In the genomic region with DNA sequence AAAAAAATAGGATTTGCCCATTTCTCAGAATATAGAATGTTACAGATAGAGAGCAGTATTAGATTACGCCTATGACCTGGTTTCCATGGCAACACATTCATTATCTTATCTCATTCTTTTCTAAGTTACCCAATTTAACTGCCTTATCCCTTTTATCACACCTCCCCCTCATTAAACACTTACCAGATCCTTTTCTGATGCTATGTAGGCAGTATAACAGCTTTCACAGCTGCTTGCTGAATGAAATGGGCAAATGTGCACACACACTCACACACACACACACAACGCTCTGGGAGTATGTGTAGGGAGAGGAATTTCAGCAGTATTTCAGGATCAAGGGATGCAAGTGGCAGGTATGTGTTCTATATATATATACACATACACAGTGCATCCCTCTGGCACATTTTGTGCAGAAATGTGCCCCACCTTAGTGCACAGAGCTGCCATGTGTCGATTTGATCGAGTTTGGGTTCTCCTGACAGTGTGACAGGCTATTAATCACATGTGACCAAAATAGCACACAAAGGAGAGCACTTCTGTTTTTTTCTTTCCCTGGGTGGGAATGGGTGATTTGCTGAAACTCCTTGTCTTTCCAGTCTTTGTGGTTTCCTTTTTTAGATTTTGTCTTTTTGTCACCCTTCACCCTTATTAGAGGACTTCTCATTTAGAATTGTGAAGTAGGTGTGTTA, we compare ENCODE assay signal across 18 cellular contexts.
"Had no signal": no experiment of that assay in that cellular context is flagged by ENCODE, and none has a peak within 500 bp of the region (broad histone marks: within the 10 kb centered on the region; RNA-seq: fewer than 3 reads in every experiment).

No MANE protein-coding gene starts in this region.

- H3K9me3 Mint-ChIP-seq: activated naive CD4-positive, alpha-beta T cell treated with anti-CD3 and anti-CD28 coated beads, Interleukin-2, amount 10 ng/mL, durations not matched to agents 7 days and 5 days; activated T-helper 2 cell treated with anti-CD3 and anti-CD28 coated beads, Interferon-gamma antibody, Interleukin-2, Interleukin-4, amounts not matched to agents 10 μg/mL and 5 μg/mL and 100 μg/mL, durations not matched to agents 14 hours and 24 hours and 36 hours; WTC11 had no signal

- H3K9ac ChIP-seq: parathyroid adenoma had no signal

- H3K27ac Mint-ChIP-seq: activated naive CD4-positive, alpha-beta T cell treated with anti-CD3 and anti-CD28 coated beads, Interleukin-2, amount 10 ng/mL, durations not matched to agents 7 days and 5 days; activated T-helper 2 cell treated with anti-CD3 and anti-CD28 coated beads, Interferon-gamma antibody, Interleukin-2, Interleukin-4, amounts not matched to agents 10 μg/mL and 5 μg/mL and 100 μg/mL, durations not matched to agents 14 hours and 24 hours and 36 hours; WTC11 had no signal

- H3K4me1 ChIP-seq: heart right ventricle, left ventricle myocardium inferior, parathyroid adenoma, thyroid gland, uterus had no signal

- ATAC-seq: heart right ventricle, WTC11 had no signal

- FAIRE-seq: frontal cortex had no signal

- H2AFZ ChIP-seq: parathyroid adenoma had no signal

- H3K36me3 ChIP-seq: heart right ventricle, left ventricle myocardium inferior, right atrium auricular region, thyroid gland, uterus had no signal

- H3K27ac ChIP-seq: coronary artery, heart right ventricle, left ventricle myocardium inferior, parathyroid adenoma, right atrium auricular region, skin epidermis, thyroid gland, uterus had no signal

- H3K27me3 ChIP-seq: heart right ventricle, right atrium auricular region, thyroid gland, uterus had no signal

- H3K79me2 ChIP-seq: parathyroid adenoma had no signal

- H3K4me1 Mint-ChIP-seq: activated naive CD4-positive, alpha-beta T cell treated with anti-CD3 and anti-CD28 coated beads, Interleukin-2, amount 10 ng/mL, durations not matched to agents 7 days and 5 days had no signal

- DNase-seq: activated CD4-positive, alpha-beta T cell treated with anti-CD3 and anti-CD28 coated beads for 48 hours; activated naive CD4-positive, alpha-beta T cell treated with anti-CD3 and anti-CD28 coated beads, Interleukin-2, amount 10 ng/mL, durations not matched to agents 7 days and 5 days; central memory CD4-positive, alpha-beta T cell; effector CD4-positive, alpha-beta T cell; heart right ventricle; islet precursor cell; left ventricle myocardium inferior; mesenchymal stem cell; stimulated activated CD4-positive, alpha-beta T cell treated with anti-CD3 and anti-CD28 coated beads, Interleukin-4, amount 100 ng/mL, for 4 hours; thyroid gland; uterus had no signal

- H3K4me3 Mint-ChIP-seq: activated naive CD4-positive, alpha-beta T cell treated with anti-CD3 and anti-CD28 coated beads, Interleukin-2, amount 10 ng/mL, durations not matched to agents 7 days and 5 days; WTC11 had no signal

- H3K4me3 ChIP-seq: coronary artery, heart right ventricle, left ventricle myocardium inferior, right atrium auricular region, skin epidermis, thyroid gland, uterus had no signal

- H3K27me3 Mint-ChIP-seq: activated naive CD4-positive, alpha-beta T cell treated with anti-CD3 and anti-CD28 coated beads, Interleukin-2, amount 10 ng/mL, durations not matched to agents 7 days and 5 days had no signal

- H3K9me3 ChIP-seq: heart right ventricle, left ventricle myocardium inferior, right atrium auricular region, thyroid gland, uterus had no signal

- H3K36me3 Mint-ChIP-seq: activated naive CD4-positive, alpha-beta T cell treated with anti-CD3 and anti-CD28 coated beads, Interleukin-2, amount 10 ng/mL, durations not matched to agents 7 days and 5 days; WTC11 had no signal
